Comparison of ENCODE assay signal across 12 cellular contexts in genomic region chr12:104825408-104825807, GRCh38.
DNase-seq lines count a peak whose midpoint lies in the region; ATAC-seq and TF ChIP-seq lines count a peak whose summit lies in the region.
"Had no signal": no experiment of that assay in that cellular context is flagged by ENCODE, and none has a peak within 500 bp of the region (broad histone marks: within the 10 kb centered on the region; RNA-seq: fewer than 3 reads in every experiment).

No MANE protein-coding gene starts in this region.

- H3K27me3 ChIP-seq in AG04450 (ENCODE audit: control insufficient read depth, insufficient read depth, low read length), result no peaks in the 10 kb centered on the region

- POLR2A ChIA-PET in AG04450 (lab: Yijun Ruan, JAX), result no interaction called here

- no peak for ATAC-seq in HG02870 (IDR thresholded peaks at IDR 0.05; ENCODE audit: unreplicated experiment)
- ATAC-seq in GM21390 (IDR thresholded peaks at IDR 0.05; ENCODE audit: unreplicated experiment), result no peak

- H3K27me3 Mint-ChIP-seq in Calu3 (ENCODE audit: unreplicated experiment), result no peaks in the 10 kb centered on the region

- H3K27ac ChIP-seq in AG04450 (ENCODE audit: low read depth, low read length), result no peak overlapping the region
- H3K27ac ChIP-seq: coronary artery, skin epidermis had no signal

- peaks cover 18% of the 10 kb centered on the region for H3K9me3 ChIP-seq in AG04450 (ENCODE audit: control insufficient read depth, insufficient read depth, low read length)

- no peak overlapping the region for H3K4me3 ChIP-seq in AG04450 (ENCODE audit: low read depth, low read length)
- H3K4me3 ChIP-seq in GM12864 (ENCODE audit: low read depth, low read length), result no peak overlapping the region
- no peak overlapping the region for H3K4me3 ChIP-seq in fibroblast of pulmonary artery (replicated peaks; ENCODE audit: low read depth, low read length)
- H3K4me3 ChIP-seq: coronary artery, skin epidermis had no signal

- intact Hi-C loops in Calu3 (cut with micrococcal nuclease; ENCODE audit: unreplicated experiment), result no loop called here

- peaks cover 7% of the 10 kb centered on the region for H3K9me3 Mint-ChIP-seq in Calu3 (ENCODE audit: low read depth, unreplicated experiment)

- no peaks in the 10 kb centered on the region for H3K36me3 Mint-ChIP-seq in Calu3 (ENCODE audit: insufficient read depth, unreplicated experiment)

- CTCF ChIA-PET in AG04450 (lab: Charles Lee), result interaction anchor here (0.8 to 1.0 kb wide), 2 partner anchors 9 to 446 kb away, joined by 3 read pairs; no protein-coding TSS in a partner anchor
- CTCF ChIA-PET in Calu3 (lab: Charles Lee), result no interaction called here

- no peaks in the 10 kb centered on the region for H3K4me1 Mint-ChIP-seq in Calu3 (ENCODE audit: low read depth, unreplicated experiment)

- TF ChIP-seq CTCF in AG04450 (IDR thresholded peaks at IDR 0.05; ENCODE audit: low read depth, low read length) (peak; percentile 41; the same call in 1 of the 2 replicates), GM12864 (IDR thresholded peaks at IDR 0.05; ENCODE audit: low read depth, low read length, missing control alignments) (peak; percentile 12), fibroblast of pulmonary artery (IDR thresholded peaks at IDR 0.05; ENCODE audit: low read length, missing control alignments) (peak; percentile 42), Calu3 (IDR thresholded peaks at IDR 0.05; ENCODE audit: unreplicated experiment) (no peak)

- no TSS peak for BruUV-seq in Calu3 (replicated peaks; lab: Mats Ljungman, UMichigan)

- no peak overlapping the region for H3K4me3 Mint-ChIP-seq in Calu3 (ENCODE audit: low read depth, unreplicated experiment)

- DNase-seq in AG04450 (ENCODE audit: low read depth, low spot score), result no peak
- no peak for DNase-seq in GM12864 (ENCODE audit: low read depth)
- DNase-seq in OCI-M1 (lab: John Stamatoyannopoulos, UW), result peak; percentile 14
- DNase-seq in fibroblast of pulmonary artery (ENCODE audit: low read depth), result peak; percentile 36
- no peak for DNase-seq in NCI-H524 treated with DMSO at 0.1 percent for 48 hours (lab: John Stamatoyannopoulos, UW)
- no peak for DNase-seq in Calu3
- DNase-seq: activated effector memory CD4-positive, alpha-beta T cell treated with Interleukin-2 at 50 U/mL for 16 hours; midbrain had no signal

- no peak overlapping the region for H3K27ac Mint-ChIP-seq in Calu3 (ENCODE audit: unreplicated experiment)

Comparison
In these comparisons a context has a peak if more than half of its experiments do, and no peak if none do; other contexts are left out.
1. DNase-seq: peak in OCI-M1 (single experiment) and fibroblast of pulmonary artery (single experiment); none in AG04450 (single experiment), GM12864 (single experiment), NCI-H524 treated with DMSO at 0.1 percent for 48 hours (single experiment) and Calu3 (single experiment).